ENCODE assay signal across 2 cellular contexts in the genomic region with DNA sequence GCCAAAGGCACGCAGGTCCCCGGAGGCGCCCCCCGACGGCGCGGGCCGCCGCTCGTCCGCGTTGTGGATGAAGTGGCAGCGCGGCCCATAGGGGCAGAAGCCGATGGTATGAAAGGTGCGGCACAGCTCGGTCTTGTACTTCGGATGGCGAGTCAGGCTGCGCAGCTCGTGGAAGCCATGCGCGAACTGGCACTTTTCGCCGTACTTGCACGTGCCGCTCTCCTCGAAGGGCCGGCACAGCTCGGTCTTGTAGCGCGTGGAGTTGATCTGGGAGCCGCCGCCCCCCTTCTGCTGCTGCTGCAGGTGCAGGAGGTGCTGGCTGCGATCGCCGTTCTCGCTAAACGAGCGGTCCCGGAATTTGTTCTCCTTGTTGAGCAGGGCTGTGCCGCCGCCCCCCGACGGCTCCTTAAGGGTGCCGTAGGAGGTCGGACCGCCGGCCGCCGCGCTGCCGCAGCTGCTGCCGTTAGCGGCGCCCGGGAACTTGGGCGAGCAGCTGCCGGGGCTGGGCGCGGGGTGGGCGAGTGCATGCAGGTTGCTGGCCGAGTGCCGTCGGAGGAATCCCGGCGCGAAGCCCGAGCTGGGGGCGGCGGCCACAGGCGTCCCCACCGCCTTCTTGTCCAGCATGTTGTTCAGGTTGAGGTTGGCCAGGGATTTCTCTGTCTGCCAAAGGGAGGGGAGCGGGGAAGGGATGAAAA.
TF ChIP-seq lines count a peak whose summit lies in the region.

No MANE protein-coding gene starts in this region.

TF ChIP-seq in WTC11, 78 proteins besides CTCF, POLR2A, EP300 and RAD21 (continued from another document):
- peak; percentile 91 for TF ChIP-seq ARID4B (CRISPR knock-in tag; IDR thresholded peaks at IDR 0.05; ENCODE audit: borderline replicate concordance)
- TF ChIP-seq, protein P1, sequence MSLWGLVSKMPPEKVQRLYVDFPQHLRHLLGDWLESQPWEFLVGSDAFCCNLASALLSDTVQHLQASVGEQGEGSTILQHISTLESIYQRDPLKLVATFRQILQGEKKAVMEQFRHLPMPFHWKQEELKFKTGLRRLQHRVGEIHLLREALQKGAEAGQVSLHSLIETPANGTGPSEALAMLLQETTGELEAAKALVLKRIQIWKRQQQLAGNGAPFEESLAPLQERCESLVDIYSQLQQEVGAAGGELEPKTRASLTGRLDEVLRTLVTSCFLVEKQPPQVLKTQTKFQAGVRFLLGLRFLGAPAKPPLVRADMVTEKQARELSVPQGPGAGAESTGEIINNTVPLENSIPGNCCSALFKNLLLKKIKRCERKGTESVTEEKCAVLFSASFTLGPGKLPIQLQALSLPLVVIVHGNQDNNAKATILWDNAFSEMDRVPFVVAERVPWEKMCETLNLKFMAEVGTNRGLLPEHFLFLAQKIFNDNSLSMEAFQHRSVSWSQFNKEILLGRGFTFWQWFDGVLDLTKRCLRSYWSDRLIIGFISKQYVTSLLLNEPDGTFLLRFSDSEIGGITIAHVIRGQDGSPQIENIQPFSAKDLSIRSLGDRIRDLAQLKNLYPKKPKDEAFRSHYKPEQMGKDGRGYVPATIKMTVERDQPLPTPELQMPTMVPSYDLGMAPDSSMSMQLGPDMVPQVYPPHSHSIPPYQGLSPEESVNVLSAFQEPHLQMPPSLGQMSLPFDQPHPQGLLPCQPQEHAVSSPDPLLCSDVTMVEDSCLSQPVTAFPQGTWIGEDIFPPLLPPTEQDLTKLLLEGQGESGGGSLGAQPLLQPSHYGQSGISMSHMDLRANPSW (CRISPR knock-in tag; conservative IDR thresholded peaks at IDR 0.05; ENCODE audit: low read depth) = no peak
- TF ChIP-seq IRF2 (CRISPR knock-in tag; IDR thresholded peaks at IDR 0.05; ENCODE audit: borderline replicate concordance, low read depth) = no peak
- TF ChIP-seq CBFB (CRISPR knock-in tag; IDR thresholded peaks at IDR 0.05; ENCODE audit: low read depth) = no peak

TF ChIP-seq in HepG2, 621 proteins besides CTCF, POLR2A, EP300 and RAD21 (continued from another document and continues in another):
- TF ChIP-seq ZFYVE20 (CRISPR knock-in tag; IDR thresholded peaks at IDR 0.05; ENCODE audit: borderline replicate concordance, low read depth) (peak; percentile 54; the same call in 1 of the 2 replicates), BHLHE40 (IDR thresholded peaks at IDR 0.05; ENCODE audit: low read length) (peak; percentile 84), HMGXB4 (CRISPR knock-in tag; IDR thresholded peaks at IDR 0.05; ENCODE audit: borderline replicate concordance in 1 of 2, low read depth in 1 of 2) (peak in 1 of 2 experiments; percentile 69; a peak in 2 of 4 replicates), ETS1 (CRISPR knock-in tag; IDR thresholded peaks at IDR 0.05) (peak; percentile 51; the same call in 1 of the 2 replicates), SMYD3 (CRISPR knock-in tag; IDR thresholded peaks at IDR 0.05) (peak; percentile 82; the same call in 1 of the 2 replicates), ZNF768 (CRISPR knock-in tag; IDR thresholded peaks at IDR 0.05) (peak; percentile 46; the same call in 1 of the 2 replicates), ZNF253 (CRISPR knock-in tag; IDR thresholded peaks at IDR 0.05; ENCODE audit: borderline replicate concordance) (no peak), ZNF883 (CRISPR knock-in tag; IDR thresholded peaks at IDR 0.05; ENCODE audit: not compliant biosample characterization) (peak; percentile 84), ZNF740 (CRISPR knock-in tag; IDR thresholded peaks at IDR 0.05) (0 out of 2 replicates have a peak, but pooled peaks have one; percentile 41), ZNF75D (CRISPR knock-in tag; IDR thresholded peaks at IDR 0.05; ENCODE audit: borderline replicate concordance) (peak; percentile 75; the same call in 1 of the 2 replicates), ZNF777 (CRISPR knock-in tag; IDR thresholded peaks at IDR 0.05) (peak; percentile 97), ZNF629 (CRISPR knock-in tag; conservative IDR thresholded peaks at IDR 0.05) (0 out of 2 replicates have a peak, but pooled peaks have one; percentile 18), SIN3A (IDR thresholded peaks at IDR 0.05; ENCODE audit: borderline replicate concordance, low read depth, low read length) (no peak), MXD3 (CRISPR knock-in tag; IDR thresholded peaks at IDR 0.05) (peak; percentile 51; the same call in 1 of the 2 replicates), XRCC5 (optimal IDR thresholded peaks at IDR 0.05; ENCODE audit: low read length) (no peak), CEBPG (CRISPR knock-in tag; IDR thresholded peaks at IDR 0.05) (0 out of 2 replicates have a peak, but pooled peaks have one; percentile 22), KDM4B (CRISPR knock-in tag; IDR thresholded peaks at IDR 0.05) (0 out of 2 replicates have a peak, but pooled peaks have one; percentile 26), ZBTB8A (CRISPR knock-in tag; IDR thresholded peaks at IDR 0.05; ENCODE audit: borderline replicate concordance, low read depth) (0 out of 2 replicates have a peak, but pooled peaks have one; percentile 13), NR2F1 (CRISPR knock-in tag; IDR thresholded peaks at IDR 0.05) (no peak), SP5 (CRISPR knock-in tag; IDR thresholded peaks at IDR 0.05; ENCODE audit: borderline replicate concordance, low read depth) (no peak), FOXC1 (CRISPR knock-in tag; IDR thresholded peaks at IDR 0.05; ENCODE audit: borderline replicate concordance) (peak; percentile 80), CENPX (CRISPR knock-in tag; IDR thresholded peaks at IDR 0.05) (no peak), GATAD1 (CRISPR knock-in tag; IDR thresholded peaks at IDR 0.05) (peak; percentile 49; the same call in 1 of the 2 replicates), SAP130 (CRISPR knock-in tag; IDR thresholded peaks at IDR 0.05; ENCODE audit: low read depth) (peak; percentile 52), KAT8 (CRISPR knock-in tag; IDR thresholded peaks at IDR 0.05) (no peak), ZNF280B (CRISPR knock-in tag; IDR thresholded peaks at IDR 0.05; ENCODE audit: borderline replicate concordance) (peak; percentile 94), ZBTB7B (CRISPR knock-in tag; IDR thresholded peaks at IDR 0.05) (0 out of 2 replicates have a peak, but pooled peaks have one; percentile 55), MXD4 (CRISPR knock-in tag; IDR thresholded peaks at IDR 0.05) (peak; percentile 31; the same call in 1 of the 2 replicates), ZNF343 (CRISPR knock-in tag; IDR thresholded peaks at IDR 0.05) (0 out of 2 replicates have a peak, but pooled peaks have one; percentile 31), FIP1L1 (IDR thresholded peaks at IDR 0.05; ENCODE audit: borderline replicate concordance, insufficient read depth, low read depth, low read length) (peak; percentile 90; the same call in 1 of the 2 replicates), KDM5A (IDR thresholded peaks at IDR 0.05; ENCODE audit: borderline replicate concordance, low read length) (no peak), ZNF720 (CRISPR knock-in tag; IDR thresholded peaks at IDR 0.05) (no peak), ZNF232 (CRISPR knock-in tag; IDR thresholded peaks at IDR 0.05; ENCODE audit: borderline replicate concordance) (0 out of 2 replicates have a peak, but pooled peaks have one; percentile 17), ZNF530 (CRISPR knock-in tag; IDR thresholded peaks at IDR 0.05; ENCODE audit: low read depth) (0 out of 2 replicates have a peak, but pooled peaks have one; percentile 76), ELF4 (CRISPR knock-in tag; IDR thresholded peaks at IDR 0.05; ENCODE audit: borderline replicate concordance) (0 out of 2 replicates have a peak, but pooled peaks have one; percentile 39), ATF2 (CRISPR knock-in tag; IDR thresholded peaks at IDR 0.05) (no peak), MYC (CRISPR knock-in tag; IDR thresholded peaks at IDR 0.05; ENCODE audit: borderline replicate concordance) (peak; percentile 70; the same call in 1 of the 2 replicates), ZNF430 (CRISPR knock-in tag; IDR thresholded peaks at IDR 0.05) (0 out of 2 replicates have a peak, but pooled peaks have one; percentile 19), ZNF841 (CRISPR knock-in tag; IDR thresholded peaks at IDR 0.05; ENCODE audit: borderline replicate concordance) (0 out of 2 replicates have a peak, but pooled peaks have one; percentile 37), KLF13 (CRISPR knock-in tag; IDR thresholded peaks at IDR 0.05) (no peak), HOXA7 (CRISPR knock-in tag; IDR thresholded peaks at IDR 0.05) (0 out of 2 replicates have a peak, but pooled peaks have one; percentile 85)
- TF ChIP-seq, protein P2, sequence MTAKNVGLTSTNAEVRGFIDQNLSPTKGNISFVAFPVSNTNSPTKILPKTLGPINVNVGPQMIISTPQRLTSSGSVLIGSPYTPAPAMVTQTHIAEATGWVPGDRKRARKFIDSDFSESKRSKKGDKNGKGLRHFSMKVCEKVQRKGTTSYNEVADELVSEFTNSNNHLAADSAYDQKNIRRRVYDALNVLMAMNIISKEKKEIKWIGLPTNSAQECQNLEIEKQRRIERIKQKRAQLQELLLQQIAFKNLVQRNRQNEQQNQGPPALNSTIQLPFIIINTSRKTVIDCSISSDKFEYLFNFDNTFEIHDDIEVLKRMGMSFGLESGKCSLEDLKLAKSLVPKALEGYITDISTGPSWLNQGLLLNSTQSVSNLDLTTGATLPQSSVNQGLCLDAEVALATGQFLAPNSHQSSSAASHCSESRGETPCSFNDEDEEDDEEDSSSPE (CRISPR knock-in tag; IDR thresholded peaks at IDR 0.05) = peak; percentile 38; the same call in 1 of the 2 replicates
- TF ChIP-seq, protein P3, sequence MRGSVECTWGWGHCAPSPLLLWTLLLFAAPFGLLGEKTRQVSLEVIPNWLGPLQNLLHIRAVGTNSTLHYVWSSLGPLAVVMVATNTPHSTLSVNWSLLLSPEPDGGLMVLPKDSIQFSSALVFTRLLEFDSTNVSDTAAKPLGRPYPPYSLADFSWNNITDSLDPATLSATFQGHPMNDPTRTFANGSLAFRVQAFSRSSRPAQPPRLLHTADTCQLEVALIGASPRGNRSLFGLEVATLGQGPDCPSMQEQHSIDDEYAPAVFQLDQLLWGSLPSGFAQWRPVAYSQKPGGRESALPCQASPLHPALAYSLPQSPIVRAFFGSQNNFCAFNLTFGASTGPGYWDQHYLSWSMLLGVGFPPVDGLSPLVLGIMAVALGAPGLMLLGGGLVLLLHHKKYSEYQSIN (CRISPR knock-in tag; IDR thresholded peaks at IDR 0.05; ENCODE audit: borderline replicate concordance) = peak; percentile 68; the same call in 1 of the 2 replicates
- TF ChIP-seq, protein P4, sequence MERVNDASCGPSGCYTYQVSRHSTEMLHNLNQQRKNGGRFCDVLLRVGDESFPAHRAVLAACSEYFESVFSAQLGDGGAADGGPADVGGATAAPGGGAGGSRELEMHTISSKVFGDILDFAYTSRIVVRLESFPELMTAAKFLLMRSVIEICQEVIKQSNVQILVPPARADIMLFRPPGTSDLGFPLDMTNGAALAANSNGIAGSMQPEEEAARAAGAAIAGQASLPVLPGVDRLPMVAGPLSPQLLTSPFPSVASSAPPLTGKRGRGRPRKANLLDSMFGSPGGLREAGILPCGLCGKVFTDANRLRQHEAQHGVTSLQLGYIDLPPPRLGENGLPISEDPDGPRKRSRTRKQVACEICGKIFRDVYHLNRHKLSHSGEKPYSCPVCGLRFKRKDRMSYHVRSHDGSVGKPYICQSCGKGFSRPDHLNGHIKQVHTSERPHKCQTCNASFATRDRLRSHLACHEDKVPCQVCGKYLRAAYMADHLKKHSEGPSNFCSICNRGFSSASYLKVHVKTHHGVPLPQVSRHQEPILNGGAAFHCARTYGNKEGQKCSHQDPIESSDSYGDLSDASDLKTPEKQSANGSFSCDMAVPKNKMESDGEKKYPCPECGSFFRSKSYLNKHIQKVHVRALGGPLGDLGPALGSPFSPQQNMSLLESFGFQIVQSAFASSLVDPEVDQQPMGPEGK (CRISPR knock-in tag; IDR thresholded peaks at IDR 0.05) = peak; percentile 48; the same call in 1 of the 2 replicates
